8 cellular contexts compared by ENCODE assay signal in genomic region chr19:7488736-7489353, GRCh38. TPM values are rescaled to one million over a fixed set of nuclear protein-coding genes. Genes with fewer than 3 reads are reported as not detected.
DNase-seq lines count a peak whose midpoint lies in the region; ATAC-seq lines count a peak whose summit lies in the region.

PEX11G (minus strand) TSS chr19:7489035; CDS start chr19:7489010, 25 bp downstream.

- ATAC-seq in HG03095 (IDR thresholded peaks at IDR 0.05; ENCODE audit: unreplicated experiment) (peak; percentile 60), HG03520 (IDR thresholded peaks at IDR 0.05; ENCODE audit: unreplicated experiment) (no peak)

- peak; percentile 51 for DNase-seq in GF-D8 (lab: John Stamatoyannopoulos, UW)
- DNase-seq in NCI-H526 (lab: John Stamatoyannopoulos, UW): peak; percentile 33 to 77
- DNase-seq in activated CD8-positive, alpha-beta memory T cell treated with anti-CD3 and anti-CD28 coated beads for 1 hour (ENCODE audit: extremely low read depth in 1 of 2, low read depth in 1 of 2): peak; percentile 63 to 87
- peak; percentile 85 for DNase-seq in effector CD4-positive, alpha-beta T cell
- peak; percentile 88 to 93 for DNase-seq in lung microvascular endothelial cell (ENCODE audit: low read depth in 2 of 2)
- peak; percentile 85 to 90 (median 89) for DNase-seq in stimulated activated CD4-positive, alpha-beta T cell treated with anti-CD3 and anti-CD28 coated beads, TNF-alpha, amount 100 ng/mL, for 24 hours (ENCODE audit: low read depth in 3 of 3)

RNA-seq across cellular contexts. Expression of gene PEX11G, which starts in this region (rescaled TPM):
- 1.3 and 1.6 TPM in 2 replicates for total RNA-seq in lung microvascular endothelial cell
